Comparison of ENCODE assay signal across 19 cellular contexts in genomic region chr13:80823472-80823871, GRCh38.
"Had no signal": no experiment of that assay in that cellular context is flagged by ENCODE, and none has a peak within 500 bp of the region (broad histone marks: within the 10 kb centered on the region; RNA-seq: fewer than 3 reads in every experiment).

No MANE protein-coding gene starts in this region.

- H3K36me3 ChIP-seq: colonic mucosa, pancreas, prostate gland, transverse colon had no signal

- H3K4me1 ChIP-seq: colonic mucosa, pancreas, prostate gland, testis, transverse colon had no signal

- DNase-seq: activated CD4-positive, alpha-beta T cell treated with anti-CD3 and anti-CD28 coated beads for 4 hours; activated CD4-positive, alpha-beta T cell treated with anti-CD3 and anti-CD28 coated beads, Interleukin-2, amount 50 U/mL, for 4 hours; activated naive CD4-positive, alpha-beta T cell; activated T-cell treated with anti-CD3 and anti-CD28 coated beads for 4 hours; activated T-cell treated with anti-CD3 and anti-CD28 coated beads, Interleukin-2, amount 50 U/mL, for 72 hours; cerebellar nuclear complex; colonic mucosa; dorsolateral prefrontal cortex; effector memory CD4-positive, alpha-beta T cell; midbrain; naive thymus-derived CD4-positive, alpha-beta T cell; pancreas; stimulated activated CD4-positive, alpha-beta T cell treated with anti-CD3 and anti-CD28 coated beads, Interleukin-2, amount 100 ng/mL, for 48 hours; stimulated activated naive CD4-positive, alpha-beta T cell treated with Interleukin-2 at 50 U/mL for 16 hours; T-cell; testis; transverse colon had no signal

- H3K9me3 ChIP-seq: colonic mucosa, pancreas, prostate gland, testis had no signal

- ATAC-seq: activated naive CD4-positive, alpha-beta T cell treated with anti-CD3 and anti-CD28 coated beads, Interleukin-2, amount 50 U/mL, for 72 hours; activated T-cell treated with anti-CD3 and anti-CD28 coated beads, Interleukin-2, amount 50 U/mL, for 72 hours; naive thymus-derived CD4-positive, alpha-beta T cell; T-cell had no signal

- H3K4me3 ChIP-seq: colonic mucosa, dorsolateral prefrontal cortex, pancreas, prostate gland, testis, transverse colon had no signal

- H3K27me3 ChIP-seq: colonic mucosa, dorsolateral prefrontal cortex, pancreas, testis, transverse colon had no signal

- H3K27ac ChIP-seq: colonic mucosa, dorsolateral prefrontal cortex, pancreas, prostate gland, testis had no signal
